Comparison of ENCODE assay signal across 19 cellular contexts in the genomic region with DNA sequence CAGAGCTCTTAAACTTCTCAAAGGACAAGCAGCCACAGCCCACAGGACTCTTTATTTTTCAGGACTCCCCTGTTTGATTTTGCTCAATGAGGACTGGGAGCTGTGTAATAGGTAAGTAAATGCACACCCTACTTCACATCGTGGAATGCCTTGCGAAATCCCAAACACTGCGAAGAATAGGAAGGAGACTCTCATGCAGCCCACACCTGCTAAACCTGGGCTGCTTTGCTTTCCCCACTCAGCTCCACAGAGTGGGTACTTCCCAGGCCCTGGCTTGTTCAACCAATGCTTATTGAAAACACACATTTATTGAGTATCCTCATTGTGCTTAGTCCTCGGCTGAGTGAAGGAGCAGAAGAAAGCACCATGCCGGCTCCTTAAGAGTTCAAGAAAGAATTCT.
"Had no signal": no experiment of that assay in that cellular context is flagged by ENCODE, and none has a peak within 500 bp of the region (broad histone marks: within the 10 kb centered on the region; RNA-seq: fewer than 3 reads in every experiment).

No MANE protein-coding gene starts in this region.

- H3K9me3 Mint-ChIP-seq: effector memory CD8-positive, alpha-beta T cell had no signal

- H3K4me1 Mint-ChIP-seq: naive thymus-derived CD8-positive, alpha-beta T cell; stimulated activated effector memory CD8-positive, alpha-beta T cell treated with anti-CD3 and anti-CD28 coated beads, Interleukin-12 subunit alpha, Interleukin-12 subunit beta, amount 100 ng/mL, for 72 hours had no signal

- H3K36me3 Mint-ChIP-seq: stimulated activated effector memory CD8-positive, alpha-beta T cell treated with anti-CD3 and anti-CD28 coated beads, Interleukin-12 subunit alpha, Interleukin-12 subunit beta, amount 100 ng/mL, for 72 hours had no signal

- H3K27ac ChIP-seq: ovary, psoas muscle, sigmoid colon, stomach, thyroid gland had no signal

- DNase-seq: cortex of kidney; effector memory CD8-positive, alpha-beta T cell; mammary epithelial cell; mesendoderm; naive thymus-derived CD8-positive, alpha-beta T cell; nephron progenitor cell; occipital lobe; ovary; posterior cingulate gyrus; psoas muscle; right cardiac atrium; sigmoid colon; stimulated activated CD4-positive, alpha-beta T cell treated with anti-CD3 and anti-CD28 coated beads, Interleukin-2, amount 100 ng/mL, for 24 hours; stimulated activated CD4-positive, alpha-beta T cell treated with anti-CD3 and anti-CD28 coated beads, Interleukin-4, amount 100 ng/mL, for 24 hours; stimulated activated naive CD4-positive, alpha-beta T cell treated with Interleukin-2 at 50 U/mL for 16 hours; stomach; thyroid gland; trophoblast cell had no signal

- H3K4me3 Mint-ChIP-seq: effector memory CD8-positive, alpha-beta T cell; naive thymus-derived CD8-positive, alpha-beta T cell; nephron progenitor cell; stimulated activated effector memory CD8-positive, alpha-beta T cell treated with anti-CD3 and anti-CD28 coated beads, Interleukin-12 subunit alpha, Interleukin-12 subunit beta, amount 100 ng/mL, for 72 hours had no signal

- H3K9me3 ChIP-seq: ovary, psoas muscle, sigmoid colon, thyroid gland had no signal

- H3K4me3 ChIP-seq: ovary, psoas muscle, sigmoid colon, stomach, thyroid gland had no signal

- ATAC-seq: effector memory CD8-positive, alpha-beta T cell; naive thymus-derived CD8-positive, alpha-beta T cell; psoas muscle; right cardiac atrium; stimulated activated effector memory CD8-positive, alpha-beta T cell treated with anti-CD3 and anti-CD28 coated beads, Interleukin-12 subunit alpha, Interleukin-12 subunit beta, amount 100 ng/mL, for 72 hours had no signal

- H3K36me3 ChIP-seq: ovary, sigmoid colon, stomach, thyroid gland had no signal

- H3K27me3 ChIP-seq: ovary, sigmoid colon, stomach, thyroid gland had no signal

- H3K27ac Mint-ChIP-seq: effector memory CD8-positive, alpha-beta T cell; naive thymus-derived CD8-positive, alpha-beta T cell; nephron progenitor cell; stimulated activated effector memory CD8-positive, alpha-beta T cell treated with anti-CD3 and anti-CD28 coated beads, Interleukin-12 subunit alpha, Interleukin-12 subunit beta, amount 100 ng/mL, for 72 hours had no signal

- H3K4me1 ChIP-seq: psoas muscle, sigmoid colon, stomach, thyroid gland had no signal
